Comparison of ENCODE assay signal across 8 cellular contexts in genomic region chrX:119573222-119573621, GRCh38. TPM values are rescaled to one million over a fixed set of nuclear protein-coding genes. Genes with fewer than 3 reads are reported as not detected.
A peak's percentile ranks its signal among the peaks of the same experiment; 100 is the strongest.
DNase-seq lines count a peak whose midpoint lies in the region; ATAC-seq, FAIRE-seq and TF ChIP-seq lines count a peak whose summit lies in the region.

No MANE protein-coding gene starts in this region.

- H4K20me1 ChIP-seq in K562 (replicated peaks; ENCODE audit: control insufficient read depth, insufficient read depth, low read length) = no peaks in the 10 kb centered on the region

- H3K9me1 ChIP-seq in K562 (ENCODE audit: control insufficient read depth, insufficient read depth, low read length) = no peaks in the 10 kb centered on the region

- peak overlapping the region in 9 of 10 donors; percentile 49 to 82 (median 74) for H3K4me3 ChIP-seq in heart right ventricle
- H3K4me3 ChIP-seq in K562 = peak overlapping the region; percentile 88; the same call in 1 of the 2 replicates
- H3K4me3 ChIP-seq in lower lobe of right lung = peak overlapping the region; percentile 72
- peak overlapping the region in 1 of 2 donors; percentile 43 for H3K4me3 ChIP-seq in uterus

- POLR2A ChIA-PET in K562 (lab: Yijun Ruan, JAX) = interaction anchor here (0.8 to 2.3 kb wide), 4 partner anchors 8 to 216 kb away, joined by 4 to 11 read pairs (median 6); partner anchors contain the start of gene STEEP1

- TF ChIP-seq POLR2A in K562 (conservative IDR thresholded peaks at IDR 0.05) = no peak
- no peak for TF ChIP-seq POLR2A in uterus (IDR thresholded peaks at IDR 0.05)

- DNase-seq in heart right ventricle (no peak), Right ventricle myocardium superior (no peak), K562 (ENCODE audit: extremely low read depth in 1 of 4, low spot score in 3 of 4) (peak in 2 of 4 experiments; percentile 21 to 29), lower lobe of right lung (no peak), uterus (no peak), HPDE6-E6E7 (ENCODE audit: extremely low spot score) (no peak), NCI-H1694 treated with DMSO at 0.1 percent for 48 hours (lab: John Stamatoyannopoulos, UW) (no peak)
- no peak for DNase-seq in stimulated activated CD4-positive, alpha-beta T cell treated with anti-CD3 and anti-CD28 coated beads, Interleukin-1b, Interleukin-23, amount 100 ng/mL, for 48 hours

- H3K36me3 ChIP-seq in heart right ventricle (peaks cover 0 to 11% (median 0%) of the 10 kb centered on the region in 9 donors), K562 (ENCODE audit: control insufficient read depth, insufficient read depth, low read length) (peaks cover 19% of the 10 kb centered on the region; the same call in 2 of the 3 replicates), lower lobe of right lung (no peaks in the 10 kb centered on the region), uterus (no peaks in the 10 kb centered on the region)

- peak overlapping the region in 1 of 2 experiments; percentile 85; a peak in 1 of 4 replicates for H3K9ac ChIP-seq in K562 (ENCODE audit: insufficient read depth in 1 of 2, low read depth in 2 of 2, low read length in 2 of 2)

- TF ChIP-seq CTCF in heart right ventricle (IDR thresholded peaks at IDR 0.05) = no peak
- no peak for TF ChIP-seq CTCF in K562 (IDR thresholded peaks at IDR 0.05 in 2 of 3, conservative IDR thresholded peaks at IDR 0.05 in 1 of 3; ENCODE audit: insufficient read depth in 2 of 3, low read depth in 1 of 3, low read length in 3 of 3)
- TF ChIP-seq CTCF in lower lobe of right lung (IDR thresholded peaks at IDR 0.05) = no peak
- TF ChIP-seq CTCF in uterus (IDR thresholded peaks at IDR 0.05) = no peak

- no peaks in the 10 kb centered on the region for H3K27me3 ChIP-seq in heart right ventricle
- no peaks in the 10 kb centered on the region for H3K27me3 ChIP-seq in K562 (ENCODE audit: control insufficient read depth in 2 of 2, insufficient read depth in 2 of 2, low read length in 2 of 2)
- no peaks in the 10 kb centered on the region for H3K27me3 ChIP-seq in lower lobe of right lung (ENCODE audit: low read depth)
- H3K27me3 ChIP-seq in uterus = no peaks in the 10 kb centered on the region

- TF ChIP-seq RAD21 in K562 (CRISPR knock-in tag; conservative IDR thresholded peaks at IDR 0.05 in 1 of 2, IDR thresholded peaks at IDR 0.05 in 1 of 2) = no peak

- FAIRE-seq in K562 (lab: Jason Lieb, UNC) = peak; percentile 49

- CTCF ChIA-PET in K562 (lab: Yijun Ruan, JAX; ENCODE audit: low intra/inter-chr PET ratio) = interaction anchor here (1.5 kb wide), 1 partner anchor 57 kb away, joined by 6 read pairs; no protein-coding TSS in a partner anchor

- no peak for TF ChIP-seq EP300 in K562 (IDR thresholded peaks at IDR 0.05; ENCODE audit: low read length)

- TSS peak; percentile 74 for BruUV-seq in K562 (replicated peaks; lab: Mats Ljungman, UMichigan)

- peak overlapping the region; percentile 92 for H2AFZ ChIP-seq in K562 (ENCODE audit: low read depth, low read length)

- in situ Hi-C loops in K562 (cut with MboI) = no loop called here

- H3K27ac ChIP-seq in heart right ventricle = peak overlapping the region in 9 of 10 donors; percentile 85 to 98 (median 94)
- no peak overlapping the region for H3K27ac ChIP-seq in K562 (ENCODE audit: extremely low read depth, low read depth, low read length)
- peak overlapping the region; percentile 90 for H3K27ac ChIP-seq in lower lobe of right lung
- peak overlapping the region; percentile 91 to 93 for H3K27ac ChIP-seq in uterus

- 17 to 25% methylated on average over 3 of the region's 3 CpGs for WGBS in heart right ventricle, 2 donors
- 0% methylated on average over 3 of the region's 3 CpGs for WGBS in K562 (ENCODE audit: insufficient coverage, low coverage, missing lambda C conversion rate)

- H3K4me2 ChIP-seq in K562 (ENCODE audit: insufficient read depth, low read length) = peak overlapping the region; percentile 90

- intact Hi-C loops in heart right ventricle (cut with DNase I) (loop anchor here in 1 of 10 donors (10.0 kb wide), 1 partner anchor 58 kb away; no protein-coding TSS in a partner anchor), Right ventricle myocardium superior (cut with DNase I) (no loop called here), K562 (cut with micrococcal nuclease) (no loop called here), lower lobe of right lung (cut with DNase I) (no loop called here), uterus (cut with DNase I; ENCODE audit: low total_unique reads) (no loop called here)

- H3K4me1 ChIP-seq in heart right ventricle (peaks cover 0 to 30% (median 17%) of the 10 kb centered on the region in 9 donors), K562 (replicated peaks in 1 of 2; ENCODE audit: control insufficient read depth in 2 of 2, insufficient read depth in 2 of 2, low read length in 2 of 2) (peaks cover 8 to 10% of the 10 kb centered on the region in 2 experiments; a peak in 3 of 5 replicates), lower lobe of right lung (peaks cover 15% of the 10 kb centered on the region), uterus (no peaks in the 10 kb centered on the region)

- no peaks in the 10 kb centered on the region for H3K9me3 ChIP-seq in heart right ventricle
- H3K9me3 ChIP-seq in K562 (replicated peaks; ENCODE audit: control insufficient read depth, insufficient read depth, low read depth, low read length) = no peaks in the 10 kb centered on the region
- H3K9me3 ChIP-seq in lower lobe of right lung = no peaks in the 10 kb centered on the region
- H3K9me3 ChIP-seq in uterus = no peaks in the 10 kb centered on the region

- H3K79me2 ChIP-seq in K562 (ENCODE audit: control insufficient read depth, insufficient read depth, low read length) = peaks cover 16% of the 10 kb centered on the region

- no peak for ATAC-seq in heart right ventricle
- ATAC-seq in Right ventricle myocardium superior (ENCODE audit: poor library complexity) = no peak
- ATAC-seq in K562 = no peak
- no peak for ATAC-seq in lower lobe of right lung

RNA-seq across cellular contexts. Expression of gene UBE2A, which starts 1.1 kb away (rescaled TPM):
- total RNA-seq in heart right ventricle (10 to 100 TPM; 64.6 to 77.7 (median 67.8) TPM), Right ventricle myocardium superior (58.5 TPM), K562 (2014; rRNA removed) (21.6 and 24.5 TPM in 2 replicates), K562 (2014; rRNA removed; fragmentation: Illumina TruSeq; extraction: Trizol) (41.3 and 44.5 TPM in 2 replicates), K562 (2015; rRNA removed; fragmentation: Illumina TruSeq; extraction: Trizol) (46.9 and 47.8 TPM in 2 replicates), K562 (2021) (48.7 and 52.6 TPM in 2 replicates), lower lobe of right lung (50.6 TPM), uterus (10 to 100 TPM; 32.0 to 47.0 (median 39.6) TPM)
- polyA plus RNA-seq in heart right ventricle (10 to 100 TPM; 51.7 to 64.3 TPM), K562 (2011; rRNA removed) (51.4 and 75.4 TPM in 2 replicates), K562 (2014; fragmentation: Illumina TruSeq; extraction: Trizol) (80.0 and 87.6 TPM in 2 replicates), K562 (2014; fragmentation: Nextera tagmentation; extraction: Ambion mirVana) (10 to 100 TPM; 23.8 to 34.0 TPM), K562 (2014; rRNA removed) (54.9 and 82.9 TPM in 2 replicates)
- 39.3 and 70.1 TPM in 2 replicates for total RNA-seq in K562 (2011; cell fraction: chromatin; rRNA removed; ENCODE audit: low replicate concordance)
- 23.3 and 40.1 TPM in 2 replicates for total RNA-seq in K562 (2011; cell fraction: nucleolus; rRNA removed)
- total RNA-seq in K562 (2011; cell fraction: nucleoplasm; rRNA removed) = 53.6 and 74.2 TPM in 2 replicates
- polyA plus RNA-seq in K562 (2011; cell fraction: cytosol; rRNA removed) = 42.5 and 43.2 TPM in 2 replicates
- polyA plus RNA-seq in K562 (2011; cell fraction: nucleus; rRNA removed) = 46.8 and 61.7 TPM in 2 replicates
- polyA plus RNA-seq in K562 (2012) = 47.9 and 70.3 TPM in 2 replicates
- polyA minus RNA-seq in K562 (2011; rRNA and poly(A)+ RNA removed) = 25.4 and 28.5 TPM in 2 replicates
- polyA minus RNA-seq in K562 (2011; cell fraction: cytosol; rRNA and poly(A)+ RNA removed) = 26.7 and 34.5 TPM in 2 replicates
- polyA minus RNA-seq in K562 (2011; cell fraction: nucleus; rRNA and poly(A)+ RNA removed) = 18.2 and 28.0 TPM in 2 replicates

RNA-seq across cellular contexts. Expression of gene STEEP1, which starts 8.0 kb away (rescaled TPM):
- total RNA-seq in heart right ventricle (10 to 100 TPM; 12.1 to 24.0 (median 19.8) TPM), Right ventricle myocardium superior (12.7 TPM), K562 (2014; rRNA removed) (70.0 and 71.9 TPM in 2 replicates), K562 (2014; rRNA removed; fragmentation: Illumina TruSeq; extraction: Trizol) (71.8 and 74.7 TPM in 2 replicates), K562 (2015; rRNA removed; fragmentation: Illumina TruSeq; extraction: Trizol) (73.7 and 74.6 TPM in 2 replicates), K562 (2021) (40.3 and 40.7 TPM in 2 replicates), lower lobe of right lung (20.1 TPM), uterus (10 to 100 TPM in 2 of 4 donors, 1 to 10 TPM in 2; 1.2 to 47.0 (median 11.5) TPM)
- polyA plus RNA-seq in heart right ventricle (10 to 100 TPM in 1 of 2 donors, 1 to 10 TPM in 1; 2.7 to 14.6 TPM), K562 (2011; rRNA removed) (20.8 and 28.0 TPM in 2 replicates), K562 (2014; fragmentation: Illumina TruSeq; extraction: Trizol) (48.5 and 54.5 TPM in 2 replicates), K562 (2014; fragmentation: Nextera tagmentation; extraction: Ambion mirVana) (10 to 100 TPM; 15.0 to 22.5 TPM), K562 (2014; rRNA removed) (37.7 and 45.5 TPM in 2 replicates)
- 19.0 and 20.6 TPM in 2 replicates for total RNA-seq in K562 (2011; cell fraction: chromatin; rRNA removed; ENCODE audit: low replicate concordance)
- total RNA-seq in K562 (2011; cell fraction: nucleolus; rRNA removed) = 15.7 and 16.5 TPM in 2 replicates
- 16.4 and 17.2 TPM in 2 replicates for total RNA-seq in K562 (2011; cell fraction: nucleoplasm; rRNA removed)
- 14.3 and 21.8 TPM in 2 replicates for polyA plus RNA-seq in K562 (2011; cell fraction: cytosol; rRNA removed)
- polyA plus RNA-seq in K562 (2011; cell fraction: nucleus; rRNA removed) = 11.0 and 12.4 TPM in 2 replicates
- 28.8 and 42.9 TPM in 2 replicates for polyA plus RNA-seq in K562 (2012)
- 68.3 and 71.4 TPM in 2 replicates for polyA minus RNA-seq in K562 (2011; rRNA and poly(A)+ RNA removed)
- polyA minus RNA-seq in K562 (2011; cell fraction: cytosol; rRNA and poly(A)+ RNA removed) = 22.2 and 25.8 TPM in 2 replicates
- 7.7 and 12.0 TPM in 2 replicates for polyA minus RNA-seq in K562 (2011; cell fraction: nucleus; rRNA and poly(A)+ RNA removed)

RNA-seq across cellular contexts. Expression of gene NKRF, which starts 33.0 kb away (rescaled TPM):
- total RNA-seq in heart right ventricle = 1 to 10 TPM; 4.2 to 5.9 (median 4.6) TPM
- polyA plus RNA-seq in heart right ventricle = 1 to 10 TPM; 2.8 to 6.9 TPM
- 4.6 TPM for total RNA-seq in Right ventricle myocardium superior
- 16.6 and 45.9 TPM in 2 replicates for total RNA-seq in K562 (2011; cell fraction: chromatin; rRNA removed; ENCODE audit: low replicate concordance)
- total RNA-seq in K562 (2011; cell fraction: nucleolus; rRNA removed) = 12.7 and 13.9 TPM in 2 replicates
- 21.9 and 27.9 TPM in 2 replicates for total RNA-seq in K562 (2011; cell fraction: nucleoplasm; rRNA removed)
- total RNA-seq in K562 (2014; rRNA removed) = 11.7 and 12.8 TPM in 2 replicates
- total RNA-seq in K562 (2014; rRNA removed; fragmentation: Illumina TruSeq; extraction: Trizol) = 27.2 and 30.1 TPM in 2 replicates
- total RNA-seq in K562 (2015; rRNA removed; fragmentation: Illumina TruSeq; extraction: Trizol) = 20.1 and 20.7 TPM in 2 replicates
- 30.0 and 31.9 TPM in 2 replicates for total RNA-seq in K562 (2021)
- polyA plus RNA-seq in K562 (2011; rRNA removed) = 16.0 and 19.0 TPM in 2 replicates
- polyA plus RNA-seq in K562 (2011; cell fraction: cytosol; rRNA removed) = 8.5 and 8.7 TPM in 2 replicates
- 9.6 and 12.1 TPM in 2 replicates for polyA plus RNA-seq in K562 (2011; cell fraction: nucleus; rRNA removed)
- 14.2 and 21.3 TPM in 2 replicates for polyA plus RNA-seq in K562 (2012)
- polyA plus RNA-seq in K562 (2014; fragmentation: Illumina TruSeq; extraction: Trizol) = 28.7 and 31.9 TPM in 2 replicates
- polyA plus RNA-seq in K562 (2014; fragmentation: Nextera tagmentation; extraction: Ambion mirVana) = 10 to 100 TPM in 1 of 2 experiments, 1 to 10 TPM in 1; 8.9 to 10.8 TPM
- 13.3 and 16.8 TPM in 2 replicates for polyA plus RNA-seq in K562 (2014; rRNA removed)
- polyA minus RNA-seq in K562 (2011; rRNA and poly(A)+ RNA removed) = 28.3 and 31.4 TPM in 2 replicates
- 14.7 and 20.0 TPM in 2 replicates for polyA minus RNA-seq in K562 (2011; cell fraction: cytosol; rRNA and poly(A)+ RNA removed)
- 7.0 and 10.9 TPM in 2 replicates for polyA minus RNA-seq in K562 (2011; cell fraction: nucleus; rRNA and poly(A)+ RNA removed)
- total RNA-seq in lower lobe of right lung = 7.3 TPM
- 10 to 100 TPM in 1 of 4 donors, 1 to 10 TPM in 2, under 1 TPM in 1; 0.29 to 10.5 (median 6.0) TPM for total RNA-seq in uterus
